Comparison of ENCODE assay signal across 23 cellular contexts in the genomic region with DNA sequence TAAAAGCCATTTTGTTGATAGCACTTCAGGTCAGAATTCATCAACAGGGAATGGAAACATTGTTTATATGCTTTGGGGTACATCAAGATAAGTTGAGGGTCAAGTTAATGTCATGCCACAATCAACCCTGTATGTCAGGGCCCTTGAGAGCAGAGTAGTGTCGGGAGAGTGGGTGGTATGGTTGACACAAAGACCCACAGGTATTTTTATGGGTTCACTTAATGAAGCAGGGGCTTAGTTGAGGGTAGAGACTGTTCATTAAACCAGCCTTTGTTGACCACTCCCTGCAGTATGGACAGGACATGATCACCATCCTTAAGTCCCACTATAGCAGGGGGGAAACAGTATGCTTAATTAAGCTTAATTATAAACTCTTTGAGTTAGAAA. TPM values are rescaled to one million over a fixed set of nuclear protein-coding genes. Genes with fewer than 3 reads are reported as not detected.
A peak's percentile ranks its signal among the peaks of the same experiment; 100 is the strongest.
DNase-seq lines count a peak whose midpoint lies in the region; ATAC-seq, FAIRE-seq and TF ChIP-seq lines count a peak whose summit lies in the region.
"Had no signal": no experiment of that assay in that cellular context is flagged by ENCODE, and none has a peak within 500 bp of the region (broad histone marks: within the 10 kb centered on the region; RNA-seq: fewer than 3 reads in every experiment).

No MANE protein-coding gene starts in this region.

- TF ChIP-seq CTCF in mesothelial cell of epicardium (IDR thresholded peaks at IDR 0.05; ENCODE audit: unreplicated experiment): no peak
- TF ChIP-seq CTCF in MCF 10A (IDR thresholded peaks at IDR 0.05; ENCODE audit: unreplicated experiment): no peak

- intact Hi-C loops in activated T-helper 1 cell treated with anti-CD3 and anti-CD28 coated beads, Interleukin-12 subunit alpha, Interleukin-12 subunit beta, Interleukin-2, Interleukin-4 antibody, amounts not matched to agents 30 ng/mL and 10 ng/mL and 1 ng/mL, durations not matched to agents 14 hours and 24 hours and 36 hours (cut with micrococcal nuclease): no loop called here
- intact Hi-C loops in MCF 10A (cut with micrococcal nuclease): no loop called here

- CTCF ChIA-PET in MCF 10A (lab: Yijun Ruan, JAX): interaction anchor here (1.0 to 1.5 kb wide), 2 partner anchors 162 to 178 kb away, joined by 3 to 4 read pairs; no protein-coding TSS in a partner anchor

- POLR2A ChIA-PET in MCF 10A (lab: Yijun Ruan, JAX): interaction anchor here (0.7 to 1.1 kb wide), 2 partner anchors 155 to 178 kb away, joined by 3 to 5 read pairs; no protein-coding TSS in a partner anchor

- peaks cover 68% of the 10 kb centered on the region for H3K36me3 Mint-ChIP-seq in activated T-helper 1 cell treated with anti-CD3 and anti-CD28 coated beads, Interleukin-12 subunit alpha, Interleukin-12 subunit beta, Interleukin-2, Interleukin-4 antibody, amounts not matched to agents 30 ng/mL and 10 ng/mL and 1 ng/mL, durations not matched to agents 14 hours and 24 hours and 36 hours (ENCODE audit: low read depth)
- H3K36me3 Mint-ChIP-seq in mesothelial cell of epicardium (peaks cover 45% of the 10 kb centered on the region), MCF 10A (ENCODE audit: insufficient read depth, unreplicated experiment) (peaks cover 95% of the 10 kb centered on the region)

- peaks cover 56% of the 10 kb centered on the region for H3K4me1 Mint-ChIP-seq in activated T-helper 1 cell treated with anti-CD3 and anti-CD28 coated beads, Interleukin-12 subunit alpha, Interleukin-12 subunit beta, Interleukin-2, Interleukin-4 antibody, amounts not matched to agents 30 ng/mL and 10 ng/mL and 1 ng/mL, durations not matched to agents 14 hours and 24 hours and 36 hours (ENCODE audit: low read depth)
- H3K4me1 Mint-ChIP-seq in mesothelial cell of epicardium (peaks cover 29% of the 10 kb centered on the region), MCF 10A (ENCODE audit: insufficient read depth, unreplicated experiment) (peaks cover 34% of the 10 kb centered on the region)

- H3K4me3 Mint-ChIP-seq in activated T-helper 1 cell treated with anti-CD3 and anti-CD28 coated beads, Interleukin-12 subunit alpha, Interleukin-12 subunit beta, Interleukin-2, Interleukin-4 antibody, amounts not matched to agents 30 ng/mL and 10 ng/mL and 1 ng/mL, durations not matched to agents 14 hours and 24 hours and 36 hours: no peak overlapping the region
- no peak overlapping the region for H3K4me3 Mint-ChIP-seq in mesothelial cell of epicardium
- H3K4me3 Mint-ChIP-seq in MCF 10A (ENCODE audit: unreplicated experiment): no peak overlapping the region
- H3K4me3 Mint-ChIP-seq: activated CD4-positive, alpha-beta T cell treated with anti-CD3 and anti-CD28 coated beads, Interleukin-2, amount 10 ng/mL, durations not matched to agents 7 days and 5 days had no signal

- FAIRE-seq in GM12892 (lab: Jason Lieb, UNC): no peak
- FAIRE-seq: A204.1 had no signal

- no peaks in the 10 kb centered on the region for H3K9me3 Mint-ChIP-seq in activated T-helper 1 cell treated with anti-CD3 and anti-CD28 coated beads, Interleukin-12 subunit alpha, Interleukin-12 subunit beta, Interleukin-2, Interleukin-4 antibody, amounts not matched to agents 30 ng/mL and 10 ng/mL and 1 ng/mL, durations not matched to agents 14 hours and 24 hours and 36 hours
- H3K9me3 Mint-ChIP-seq in mesothelial cell of epicardium: no peaks in the 10 kb centered on the region
- H3K9me3 Mint-ChIP-seq in MCF 10A (ENCODE audit: unreplicated experiment): no peaks in the 10 kb centered on the region
- H3K9me3 Mint-ChIP-seq: activated CD4-positive, alpha-beta T cell treated with anti-CD3 and anti-CD28 coated beads, Interleukin-2, amount 10 ng/mL, durations not matched to agents 7 days and 5 days had no signal

- H3K27me3 Mint-ChIP-seq in activated T-helper 1 cell treated with anti-CD3 and anti-CD28 coated beads, Interleukin-12 subunit alpha, Interleukin-12 subunit beta, Interleukin-2, Interleukin-4 antibody, amounts not matched to agents 30 ng/mL and 10 ng/mL and 1 ng/mL, durations not matched to agents 14 hours and 24 hours and 36 hours (ENCODE audit: insufficient read depth): no peaks in the 10 kb centered on the region
- H3K27me3 Mint-ChIP-seq in mesothelial cell of epicardium (ENCODE audit: low read depth): no peaks in the 10 kb centered on the region
- H3K27me3 Mint-ChIP-seq in MCF 10A (ENCODE audit: insufficient read depth, unreplicated experiment): no peaks in the 10 kb centered on the region
- H3K27me3 Mint-ChIP-seq: activated CD4-positive, alpha-beta T cell treated with anti-CD3 and anti-CD28 coated beads, Interleukin-2, amount 10 ng/mL, durations not matched to agents 7 days and 5 days; CD4-positive, CD25-positive, alpha-beta regulatory T cell had no signal

- DNase-seq in NCI-H82 (lab: John Stamatoyannopoulos, UW) (peak; percentile 36), NCI-H82 treated with DMSO at 0.1 percent for 48 hours (lab: John Stamatoyannopoulos, UW; ENCODE audit: unreplicated experiment) (no peak), GM12892 (ENCODE audit: insufficient read length) (no peak), mesothelial cell of epicardium (ENCODE audit: low spot score in 2 of 2, unreplicated experiment in 2 of 2) (no peak), substantia nigra (lab: John Stamatoyannopoulos, UW) (no peak), MCF 10A (ENCODE audit: unreplicated experiment) (no peak)
- no peak for DNase-seq in activated T-helper 1 cell treated with anti-CD3 and anti-CD28 coated beads, Interleukin-12 subunit alpha, Interleukin-12 subunit beta, Interleukin-2, Interleukin-4 antibody, amounts not matched to agents 30 ng/mL and 10 ng/mL and 1 ng/mL, durations not matched to agents 14 hours and 24 hours and 36 hours (ENCODE audit: low spot score)
- DNase-seq: activated CD4-positive, alpha-beta T cell treated with anti-CD3 and anti-CD28 coated beads, Interleukin-2, amount 10 ng/mL, durations not matched to agents 7 days and 5 days; activated effector memory CD4-positive, alpha-beta T cell treated with anti-CD3 and anti-CD28 coated beads, Interleukin-2, amount 50 U/mL, for 16 hours; brain microvascular endothelial cell; CD4-positive, CD25-positive, alpha-beta regulatory T cell; H7; head of caudate nucleus; mammary epithelial cell; NCI-H1092 treated with DMSO at 0.1 percent for 48 hours; NCI-H2171; SHP77 treated with DMSO at 0.1 percent for 48 hours; stimulated activated CD4-positive, alpha-beta T cell treated with anti-CD3 and anti-CD28 coated beads, Interleukin-2, amount 100 ng/mL, for 48 hours; T-helper 9 cell; transverse colon had no signal

- ATAC-seq in GM18517 (IDR thresholded peaks at IDR 0.05; ENCODE audit: unreplicated experiment): no peak
- ATAC-seq: sciatic nerve had no signal

- 0 out of 2 replicates have a peak, but pooled peaks have one; percentile 33 for TF ChIP-seq POLR2A in GM12892 (IDR thresholded peaks at IDR 0.05; ENCODE audit: low read depth, low read length)

- no TSS peak for BruUV-seq in MCF 10A (replicated peaks; lab: Mats Ljungman, UMichigan)

- no peak overlapping the region for H3K27ac ChIP-seq in substantia nigra (ENCODE audit: low read depth, low read length, poor library complexity, severe bottlenecking)
- H3K27ac ChIP-seq: brain microvascular endothelial cell, transverse colon had no signal

- peak overlapping the region; percentile 36 for H3K27ac Mint-ChIP-seq in activated T-helper 1 cell treated with anti-CD3 and anti-CD28 coated beads, Interleukin-12 subunit alpha, Interleukin-12 subunit beta, Interleukin-2, Interleukin-4 antibody, amounts not matched to agents 30 ng/mL and 10 ng/mL and 1 ng/mL, durations not matched to agents 14 hours and 24 hours and 36 hours
- H3K27ac Mint-ChIP-seq in mesothelial cell of epicardium: peak overlapping the region; percentile 35
- H3K27ac Mint-ChIP-seq in MCF 10A (ENCODE audit: low read depth, unreplicated experiment): no peak overlapping the region
- H3K27ac Mint-ChIP-seq: activated CD4-positive, alpha-beta T cell treated with anti-CD3 and anti-CD28 coated beads, Interleukin-2, amount 10 ng/mL, durations not matched to agents 7 days and 5 days; CD4-positive, CD25-positive, alpha-beta regulatory T cell had no signal

RNA-seq across cellular contexts. Expression of a gene that starts 5.7 kb away (rescaled TPM):
- polyA plus RNA-seq in GM12892 (2012; ENCODE audit: missing spikeins): 6,135 TPM
- 2,803 and 2,922 TPM in 2 replicates for total RNA-seq in activated T-helper 1 cell treated with anti-CD3 and anti-CD28 coated beads, Interleukin-12 subunit alpha, Interleukin-12 subunit beta, Interleukin-2, Interleukin-4 antibody, amounts not matched to agents 30 ng/mL and 10 ng/mL and 1 ng/mL, durations not matched to agents 14 hours and 24 hours and 36 hours
- 2,728 to 2,928 TPM (median 2,867 TPM) in 3 replicates for total RNA-seq in mesothelial cell of epicardium
- total RNA-seq in MCF 10A (2022): 4,349 and 4,745 TPM in 2 replicates
